Comparison of ENCODE assay signal across 8 cellular contexts in genomic region chr22:22357024-22357868, GRCh38.
DNase-seq lines count a peak whose midpoint lies in the region; ATAC-seq and TF ChIP-seq lines count a peak whose summit lies in the region.

No MANE protein-coding gene starts in this region.

- H3K4me3 ChIP-seq in left lung, result no peak overlapping the region

- no peak overlapping the region for H3K27ac ChIP-seq in left lung

- peak; percentile 86 for ATAC-seq in HG03139 (IDR thresholded peaks at IDR 0.05; ENCODE audit: unreplicated experiment)
- ATAC-seq in left lung, result peak; percentile 98

- H3K9me3 ChIP-seq in left lung, result no peaks in the 10 kb centered on the region

- intact Hi-C loops in left lung (cut with DNase I), result no loop called here

- DNase-seq in NK-92 treated with Interleukin-12 subunit alpha and Interleukin-12 subunit beta, amount 100 ng/mL, for 24 hours (lab: John Stamatoyannopoulos, UW), result peak; percentile 48
- no peak for DNase-seq in NK-92 (lab: John Stamatoyannopoulos, UW; ENCODE audit: unreplicated experiment)
- peak; percentile 45 for DNase-seq in NCI-H2227 treated with DMSO at 0.1 percent for 48 hours (lab: John Stamatoyannopoulos, UW)
- peak; percentile 40 for DNase-seq in activated CD4-positive, CD25-positive, alpha-beta regulatory T cell treated with anti-CD3 and anti-CD28 coated beads, Interleukin-2, amount 50 U/mL, for 16 hours (ENCODE audit: low read depth, low spot score)
- DNase-seq in cerebellar cortex (ENCODE audit: low spot score), result peak; percentile 63
- DNase-seq in left lung, result peak; percentile 73 to 75
- DNase-seq in stimulated activated CD4-positive, alpha-beta T cell treated with anti-CD3 and anti-CD28 coated beads, TNF-alpha, amount 100 ng/mL, for 4 hours (ENCODE audit: low read depth in 3 of 3), result peak; percentile 31 to 51 (median 44)

- peaks cover 0 to 39% of the 10 kb centered on the region in 2 donors for H3K27me3 ChIP-seq in left lung

- H3K4me1 ChIP-seq in left lung, result no peaks in the 10 kb centered on the region

- peak; percentile 31 to 60 for TF ChIP-seq CTCF in left lung (IDR thresholded peaks at IDR 0.05)

- H3K36me3 ChIP-seq in left lung, result no peaks in the 10 kb centered on the region
